In the genomic region with DNA sequence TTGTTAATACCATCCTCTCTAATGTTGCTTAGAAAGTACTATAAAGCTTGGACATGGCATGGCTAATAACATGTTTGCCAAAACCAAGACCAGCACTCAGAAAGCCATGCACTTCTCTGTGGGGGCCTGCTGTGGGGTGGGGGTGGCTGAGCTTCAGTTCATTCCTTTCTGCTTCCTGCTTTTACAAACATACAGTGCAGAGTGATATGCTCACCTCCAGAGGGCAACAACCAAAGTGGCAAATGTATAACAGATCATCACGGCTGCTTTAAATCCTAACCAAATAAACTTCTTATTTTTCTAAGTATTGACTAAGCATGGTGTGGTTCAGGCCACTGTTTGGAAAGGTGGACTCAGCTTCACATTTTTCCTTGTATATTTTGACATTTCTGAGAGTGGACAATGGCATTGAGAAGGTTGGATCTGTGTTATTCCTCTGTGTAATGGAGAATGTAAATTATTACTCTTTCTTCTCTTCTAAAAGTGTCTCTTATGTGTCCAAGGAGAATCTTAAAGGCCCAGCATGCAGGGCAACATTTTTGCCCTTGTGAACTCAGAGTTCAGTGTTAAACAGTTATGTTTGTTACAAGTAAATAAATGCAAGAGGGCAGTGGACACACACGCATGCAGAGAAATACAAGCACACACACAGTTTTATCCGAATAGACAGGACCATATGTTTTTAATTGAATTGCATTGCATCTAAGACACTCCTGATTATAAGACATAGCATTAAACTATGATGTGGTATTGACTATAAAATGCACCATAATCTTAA, we compare ENCODE assay signal across 13 cellular contexts.
DNase-seq lines count a peak whose midpoint lies in the region; ATAC-seq and TF ChIP-seq lines count a peak whose summit lies in the region.
"Had no signal": no experiment of that assay in that cellular context is flagged by ENCODE, and none has a peak within 500 bp of the region (broad histone marks: within the 10 kb centered on the region; RNA-seq: fewer than 3 reads in every experiment).

No MANE protein-coding gene starts in this region.

- H3K36me3 ChIP-seq in BE2C (no peaks in the 10 kb centered on the region), prostate gland (no peaks in the 10 kb centered on the region)

- H2AK5ac ChIP-seq in H9 (ENCODE audit: insufficient read length, low read length), result no peak overlapping the region

- no peak overlapping the region for H2BK120ac ChIP-seq in H9 (ENCODE audit: low read depth, low read length, poor library complexity, severe bottlenecking)

- H3K27ac ChIP-seq in H9 (ENCODE audit: insufficient read length, low read depth, low read length) (no peak overlapping the region), coronary artery (no peak overlapping the region), prostate gland (no peak overlapping the region)
- H3K27ac ChIP-seq: parathyroid adenoma had no signal

- H4K8ac ChIP-seq in H9 (replicated peaks; ENCODE audit: insufficient read length, low read depth, low read length), result no peak overlapping the region

- no peaks in the 10 kb centered on the region; the same call in 1 of the 2 replicates for H3K9me3 ChIP-seq in BE2C
- H3K9me3 ChIP-seq in H9 (ENCODE audit: control insufficient read depth, low read depth, low read length), result no peaks in the 10 kb centered on the region
- no peaks in the 10 kb centered on the region for H3K9me3 ChIP-seq in prostate gland

- no peaks in the 10 kb centered on the region for H3K23me2 ChIP-seq in H9 (ENCODE audit: insufficient read length, low read depth, low read length, poor library complexity, severe bottlenecking)

- no peak overlapping the region for H3K4me2 ChIP-seq in H9 (ENCODE audit: insufficient read depth, insufficient read length, low read length)

- no peak overlapping the region for H2BK5ac ChIP-seq in H9 (ENCODE audit: insufficient read length, low read length)

- H3K14ac ChIP-seq in H9 (ENCODE audit: insufficient read depth, low read length), result no peak overlapping the region

- H4K5ac ChIP-seq in H9 (ENCODE audit: insufficient read length, low read depth, low read length), result no peak overlapping the region

- H3K18ac ChIP-seq in H9 (ENCODE audit: insufficient read length, low read depth, low read length), result no peak overlapping the region

- no peak overlapping the region for H3T11ph ChIP-seq in H9 (ENCODE audit: low read length)

- no peak for ATAC-seq in GM19397 (IDR thresholded peaks at IDR 0.05; ENCODE audit: unreplicated experiment)

- intact Hi-C loops in prostate gland (cut with DNase I), result no loop called here

- DNase-seq in BE2C (no peak), H9 (no peak), SK-MEL-5 (ENCODE audit: low read depth, low spot score) (peak; percentile 44), fibroblast of villous mesenchyme (ENCODE audit: low read depth) (no peak), medulla oblongata (ENCODE audit: extremely low spot score) (no peak), coronary artery (ENCODE audit: low spot score) (no peak), prostate gland (ENCODE audit: low spot score) (no peak)
- DNase-seq: activated naive CD8-positive, alpha-beta T cell treated with anti-CD3 and anti-CD28 coated beads for 36 hours; central memory CD4-positive, alpha-beta T cell; NCI-H1105 treated with DMSO at 0.1 percent for 48 hours; substantia nigra had no signal

- H3K9me3 Mint-ChIP-seq in H9, result no peaks in the 10 kb centered on the region
- H3K9me3 Mint-ChIP-seq: activated naive CD8-positive, alpha-beta T cell treated with anti-CD3 and anti-CD28 coated beads for 36 hours had no signal

- peaks cover 20% of the 10 kb centered on the region in 2 experiments for H3K4me1 Mint-ChIP-seq in H9
- H3K4me1 Mint-ChIP-seq: activated naive CD8-positive, alpha-beta T cell treated with anti-CD3 and anti-CD28 coated beads for 36 hours had no signal

- H3K79me1 ChIP-seq in H9 (ENCODE audit: insufficient read depth, low read depth, low read length, poor library complexity, severe bottlenecking), result no peaks in the 10 kb centered on the region

- no peak for TF ChIP-seq POLR2A in prostate gland (IDR thresholded peaks at IDR 0.05)

- H2BK15ac ChIP-seq in H9 (ENCODE audit: low read depth, low read length), result no peak overlapping the region

- H3K9ac ChIP-seq in H9 (ENCODE audit: extremely low read depth, insufficient read length, low read length), result no peak overlapping the region
- H3K9ac ChIP-seq: parathyroid adenoma had no signal

- no peak overlapping the region for H2AFZ ChIP-seq in H9 (ENCODE audit: low read length)
- H2AFZ ChIP-seq: parathyroid adenoma had no signal

- WGBS in H9 (ENCODE audit: extremely low coverage, insufficient read length, low lambda C conversion rate), result no CpG with 5 or more reads among the region's 3 CpGs
- 63% methylated on average over 3 of the region's 3 CpGs for WGBS in prostate gland

- no peaks in the 10 kb centered on the region for H3K79me2 ChIP-seq in H9 (ENCODE audit: insufficient read depth, low read length)
- H3K79me2 ChIP-seq: parathyroid adenoma had no signal

- H3K36me3 Mint-ChIP-seq in H9 (ENCODE audit: insufficient read depth in 1 of 3, low read depth in 3 of 3), result no peaks in the 10 kb centered on the region
- H3K36me3 Mint-ChIP-seq: activated naive CD8-positive, alpha-beta T cell treated with anti-CD3 and anti-CD28 coated beads for 36 hours had no signal

- in situ Hi-C loops in SK-MEL-5 (cut with HindIII; ENCODE audit: low pct_unique_long_range_greater_than_20kb, low sequenced_read_pairs), result no loop called here

- no peak overlapping the region for H4K91ac ChIP-seq in H9 (ENCODE audit: insufficient read length, low read depth, low read length)

- H3K23ac ChIP-seq in H9 (ENCODE audit: insufficient read length, low read depth, low read length), result no peak overlapping the region

- H2BK20ac ChIP-seq in H9 (ENCODE audit: low read depth, low read length, poor library complexity, severe bottlenecking), result no peak overlapping the region

- no peak overlapping the region for H3K4me3 Mint-ChIP-seq in H9
- H3K4me3 Mint-ChIP-seq: activated naive CD8-positive, alpha-beta T cell treated with anti-CD3 and anti-CD28 coated beads for 36 hours had no signal

- no peaks in the 10 kb centered on the region for H3K4me1 ChIP-seq in BE2C
- peaks cover 5% of the 10 kb centered on the region; the same call in 1 of the 2 replicates for H3K4me1 ChIP-seq in H9 (ENCODE audit: insufficient read depth, low read length)
- H3K4me1 ChIP-seq in prostate gland (replicated peaks), result no peaks in the 10 kb centered on the region
- H3K4me1 ChIP-seq: parathyroid adenoma had no signal

- no peaks in the 10 kb centered on the region for H3K27me3 ChIP-seq in BE2C
- no peaks in the 10 kb centered on the region for H3K27me3 ChIP-seq in H9 (ENCODE audit: insufficient read depth, low read length)
- no peaks in the 10 kb centered on the region for H3K27me3 ChIP-seq in prostate gland (replicated peaks; ENCODE audit: insufficient read depth)

- H4K20me1 ChIP-seq in H9 (ENCODE audit: control insufficient read depth, insufficient read depth, insufficient read length), result no peaks in the 10 kb centered on the region

- TF ChIP-seq CTCF in BE2C (IDR thresholded peaks at IDR 0.05; ENCODE audit: low read depth, low read length) (peak; percentile 34), H9 (conservative IDR thresholded peaks at IDR 0.05) (peak; percentile 39; the same call in 2 of the 3 replicates), fibroblast of villous mesenchyme (IDR thresholded peaks at IDR 0.05; ENCODE audit: insufficient read depth, low read depth, low read length) (peak; percentile 15), coronary artery (IDR thresholded peaks at IDR 0.05) (no peak), prostate gland (IDR thresholded peaks at IDR 0.05) (no peak)

- no peak overlapping the region for H3K4ac ChIP-seq in H9 (ENCODE audit: low read depth, low read length)

- H3K4me3 ChIP-seq in BE2C (ENCODE audit: low read depth, low read length) (no peak overlapping the region), fibroblast of villous mesenchyme (ENCODE audit: low read depth, low read length) (no peak overlapping the region), coronary artery (no peak overlapping the region), prostate gland (no peak overlapping the region)

- no peak overlapping the region for H3K56ac ChIP-seq in H9 (ENCODE audit: insufficient read length, low read depth, low read length)

- H3K27ac Mint-ChIP-seq in H9, result no peak overlapping the region
- H3K27ac Mint-ChIP-seq: activated naive CD8-positive, alpha-beta T cell treated with anti-CD3 and anti-CD28 coated beads for 36 hours had no signal

- H3K27me3 Mint-ChIP-seq in H9 (ENCODE audit: low read depth), result no peaks in the 10 kb centered on the region; the same call in none of the 2 replicates

- no peak overlapping the region for H2BK12ac ChIP-seq in H9 (ENCODE audit: insufficient read length, low read depth, low read length)

Comparison
In these comparisons a context has a peak if more than half of its experiments do, and no peak if none do; other contexts are left out.
1. CTCF ChIP-seq: peak in BE2C (single experiment), H9 (single experiment) and fibroblast of villous mesenchyme (single experiment); none in coronary artery (single experiment) and prostate gland (0 of 4).